Comparison of ENCODE assay signal across 1 cellular context in the genomic region with DNA sequence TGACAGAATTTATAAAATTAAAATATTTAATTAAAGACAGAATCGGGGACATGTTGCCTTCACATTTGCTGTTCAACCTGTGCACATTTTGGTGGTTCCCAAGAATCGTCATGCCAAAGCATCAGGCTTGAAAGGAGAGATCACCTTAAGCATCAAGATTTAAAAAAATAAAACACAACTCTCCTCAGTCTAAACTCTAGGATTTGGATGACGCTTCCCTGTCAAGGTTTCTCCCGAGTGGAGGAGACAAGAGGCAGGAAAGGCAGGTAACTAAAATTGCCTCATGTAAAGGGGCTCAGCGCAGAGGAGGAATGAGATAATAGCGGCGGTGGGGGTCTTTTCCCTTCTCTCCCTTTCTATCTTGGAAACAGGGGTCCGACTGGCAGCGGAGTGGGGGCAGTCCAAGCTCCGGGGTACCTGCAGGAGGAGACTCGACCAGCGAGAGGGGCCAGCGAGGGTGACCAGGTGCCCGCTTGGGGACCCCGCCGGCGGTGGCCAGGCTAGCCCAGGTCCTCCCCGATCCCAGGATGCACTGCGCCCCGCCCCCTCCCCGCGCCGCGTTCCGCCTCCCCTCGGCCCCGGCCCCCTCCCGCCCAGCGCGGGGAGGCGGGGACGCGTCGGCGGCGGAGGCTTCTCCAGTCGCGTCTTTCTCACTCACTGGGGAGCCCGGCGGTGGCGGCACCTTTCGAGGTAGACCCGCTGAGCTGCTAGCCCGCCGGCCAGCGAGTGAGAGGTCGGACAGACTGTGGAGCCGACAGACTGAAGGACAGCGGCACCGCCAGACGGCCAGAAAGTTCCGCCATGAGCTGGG.
TF ChIP-seq lines count a peak whose summit lies in the region.

A gene (plus strand): TSS at position 638 of the 811 bp plus-strand sequence. CDS start 164 bp downstream, at position 802.

TF ChIP-seq in HepG2, 621 proteins besides CTCF, POLR2A, EP300 and RAD21 (continued from another document and continues in another):
- TF ChIP-seq SOX6 (IDR thresholded peaks at IDR 0.05): no peak
- no peak for TF ChIP-seq SOX6 (CRISPR knock-in tag; IDR thresholded peaks at IDR 0.05)
- peak; percentile 31; the same call in 1 of the 2 replicates for TF ChIP-seq ZSCAN25 (CRISPR knock-in tag; IDR thresholded peaks at IDR 0.05)
- no peak for TF ChIP-seq ZNF570 (CRISPR knock-in tag; IDR thresholded peaks at IDR 0.05; ENCODE audit: borderline replicate concordance)
- TF ChIP-seq, protein P1, sequence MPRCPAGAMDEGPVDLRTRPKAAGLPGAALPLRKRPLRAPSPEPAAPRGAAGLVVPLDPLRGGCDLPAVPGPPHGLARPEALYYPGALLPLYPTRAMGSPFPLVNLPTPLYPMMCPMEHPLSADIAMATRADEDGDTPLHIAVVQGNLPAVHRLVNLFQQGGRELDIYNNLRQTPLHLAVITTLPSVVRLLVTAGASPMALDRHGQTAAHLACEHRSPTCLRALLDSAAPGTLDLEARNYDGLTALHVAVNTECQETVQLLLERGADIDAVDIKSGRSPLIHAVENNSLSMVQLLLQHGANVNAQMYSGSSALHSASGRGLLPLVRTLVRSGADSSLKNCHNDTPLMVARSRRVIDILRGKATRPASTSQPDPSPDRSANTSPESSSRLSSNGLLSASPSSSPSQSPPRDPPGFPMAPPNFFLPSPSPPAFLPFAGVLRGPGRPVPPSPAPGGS (CRISPR knock-in tag; IDR thresholded peaks at IDR 0.05): peak; percentile 36; the same call in 1 of the 2 replicates
- TF ChIP-seq ZNF557 (CRISPR knock-in tag; IDR thresholded peaks at IDR 0.05): no peak
- TF ChIP-seq ZNF629 (CRISPR knock-in tag; conservative IDR thresholded peaks at IDR 0.05): no peak
- peak; percentile 51; the same call in 1 of the 2 replicates for TF ChIP-seq ZSCAN20 (CRISPR knock-in tag; IDR thresholded peaks at IDR 0.05; ENCODE audit: borderline replicate concordance)
- TF ChIP-seq, protein P2, sequence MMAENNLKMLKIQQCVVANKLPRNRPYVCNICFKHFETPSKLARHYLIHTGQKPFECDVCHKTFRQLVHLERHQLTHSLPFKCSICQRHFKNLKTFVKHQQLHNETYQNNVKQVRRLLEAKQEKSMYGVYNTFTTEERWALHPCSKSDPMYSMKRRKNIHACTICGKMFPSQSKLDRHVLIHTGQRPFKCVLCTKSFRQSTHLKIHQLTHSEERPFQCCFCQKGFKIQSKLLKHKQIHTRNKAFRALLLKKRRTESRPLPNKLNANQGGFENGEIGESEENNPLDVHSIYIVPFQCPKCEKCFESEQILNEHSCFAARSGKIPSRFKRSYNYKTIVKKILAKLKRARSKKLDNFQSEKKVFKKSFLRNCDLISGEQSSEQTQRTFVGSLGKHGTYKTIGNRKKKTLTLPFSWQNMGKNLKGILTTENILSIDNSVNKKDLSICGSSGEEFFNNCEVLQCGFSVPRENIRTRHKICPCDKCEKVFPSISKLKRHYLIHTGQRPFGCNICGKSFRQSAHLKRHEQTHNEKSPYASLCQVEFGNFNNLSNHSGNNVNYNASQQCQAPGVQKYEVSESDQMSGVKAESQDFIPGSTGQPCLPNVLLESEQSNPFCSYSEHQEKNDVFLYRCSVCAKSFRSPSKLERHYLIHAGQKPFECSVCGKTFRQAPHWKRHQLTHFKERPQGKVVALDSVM (CRISPR knock-in tag; IDR thresholded peaks at IDR 0.05): no peak
- TF ChIP-seq KMT2B (CRISPR knock-in tag; IDR thresholded peaks at IDR 0.05): peak; percentile 63; the same call in 1 of the 2 replicates
- TF ChIP-seq TBX2 (CRISPR knock-in tag; IDR thresholded peaks at IDR 0.05; ENCODE audit: borderline replicate concordance): peak; percentile 4; the same call in 1 of the 2 replicates
- TF ChIP-seq, protein P3, sequence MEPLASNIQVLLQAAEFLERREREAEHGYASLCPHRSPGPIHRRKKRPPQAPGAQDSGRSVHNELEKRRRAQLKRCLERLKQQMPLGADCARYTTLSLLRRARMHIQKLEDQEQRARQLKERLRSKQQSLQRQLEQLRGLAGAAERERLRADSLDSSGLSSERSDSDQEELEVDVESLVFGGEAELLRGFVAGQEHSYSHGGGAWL (CRISPR knock-in tag; IDR thresholded peaks at IDR 0.05): peak; percentile 59
- TF ChIP-seq ZNF441 (CRISPR knock-in tag; IDR thresholded peaks at IDR 0.05; ENCODE audit: borderline replicate concordance): peak; percentile 46; the same call in 1 of the 2 replicates
- TF ChIP-seq ARNT (IDR thresholded peaks at IDR 0.05): no peak
- TF ChIP-seq ZNF335 (CRISPR knock-in tag; IDR thresholded peaks at IDR 0.05): no peak
- no peak for TF ChIP-seq ZNF343 (CRISPR knock-in tag; IDR thresholded peaks at IDR 0.05)
- no peak for TF ChIP-seq ZNF138 (CRISPR knock-in tag; IDR thresholded peaks at IDR 0.05; ENCODE audit: low read depth)
- 0 out of 2 replicates have a peak, but pooled peaks have one; percentile 57 for TF ChIP-seq ELF4 (CRISPR knock-in tag; IDR thresholded peaks at IDR 0.05; ENCODE audit: borderline replicate concordance)
- TF ChIP-seq SIX1 (CRISPR knock-in tag; IDR thresholded peaks at IDR 0.05; ENCODE audit: borderline replicate concordance): no peak
- TF ChIP-seq, protein P4, sequence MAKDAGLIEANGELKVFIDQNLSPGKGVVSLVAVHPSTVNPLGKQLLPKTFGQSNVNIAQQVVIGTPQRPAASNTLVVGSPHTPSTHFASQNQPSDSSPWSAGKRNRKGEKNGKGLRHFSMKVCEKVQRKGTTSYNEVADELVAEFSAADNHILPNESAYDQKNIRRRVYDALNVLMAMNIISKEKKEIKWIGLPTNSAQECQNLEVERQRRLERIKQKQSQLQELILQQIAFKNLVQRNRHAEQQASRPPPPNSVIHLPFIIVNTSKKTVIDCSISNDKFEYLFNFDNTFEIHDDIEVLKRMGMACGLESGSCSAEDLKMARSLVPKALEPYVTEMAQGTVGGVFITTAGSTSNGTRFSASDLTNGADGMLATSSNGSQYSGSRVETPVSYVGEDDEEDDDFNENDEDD (CRISPR knock-in tag; IDR thresholded peaks at IDR 0.05; ENCODE audit: borderline replicate concordance): peak; percentile 57; the same call in 1 of the 2 replicates
- TF ChIP-seq GABPB1 (CRISPR knock-in tag; IDR thresholded peaks at IDR 0.05): peak; percentile 69; the same call in 1 of the 2 replicates
- no peak for TF ChIP-seq NCOA2 (CRISPR knock-in tag; IDR thresholded peaks at IDR 0.05)
- no peak for TF ChIP-seq ZNF33A (CRISPR knock-in tag; IDR thresholded peaks at IDR 0.05; ENCODE audit: borderline replicate concordance)
- TF ChIP-seq PLRG1 (conservative IDR thresholded peaks at IDR 0.05): no peak
- TF ChIP-seq, protein P5, sequence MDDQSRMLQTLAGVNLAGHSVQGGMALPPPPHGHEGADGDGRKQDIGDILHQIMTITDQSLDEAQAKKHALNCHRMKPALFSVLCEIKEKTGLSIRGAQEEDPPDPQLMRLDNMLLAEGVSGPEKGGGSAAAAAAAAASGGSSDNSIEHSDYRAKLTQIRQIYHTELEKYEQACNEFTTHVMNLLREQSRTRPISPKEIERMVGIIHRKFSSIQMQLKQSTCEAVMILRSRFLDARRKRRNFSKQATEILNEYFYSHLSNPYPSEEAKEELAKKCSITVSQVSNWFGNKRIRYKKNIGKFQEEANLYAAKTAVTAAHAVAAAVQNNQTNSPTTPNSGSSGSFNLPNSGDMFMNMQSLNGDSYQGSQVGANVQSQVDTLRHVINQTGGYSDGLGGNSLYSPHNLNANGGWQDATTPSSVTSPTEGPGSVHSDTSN (CRISPR knock-in tag; IDR thresholded peaks at IDR 0.05; ENCODE audit: borderline replicate concordance): no peak
- TF ChIP-seq MYC (CRISPR knock-in tag; IDR thresholded peaks at IDR 0.05; ENCODE audit: borderline replicate concordance): peak; percentile 22; the same call in 1 of the 2 replicates
- no peak for TF ChIP-seq NFIC (IDR thresholded peaks at IDR 0.05; ENCODE audit: low read length)
- peak; percentile 29; the same call in 1 of the 2 replicates for TF ChIP-seq ZNF329 (CRISPR knock-in tag; IDR thresholded peaks at IDR 0.05; ENCODE audit: low read depth)
- TF ChIP-seq PAF1 (CRISPR knock-in tag; IDR thresholded peaks at IDR 0.05): no peak
- TF ChIP-seq, protein P6, sequence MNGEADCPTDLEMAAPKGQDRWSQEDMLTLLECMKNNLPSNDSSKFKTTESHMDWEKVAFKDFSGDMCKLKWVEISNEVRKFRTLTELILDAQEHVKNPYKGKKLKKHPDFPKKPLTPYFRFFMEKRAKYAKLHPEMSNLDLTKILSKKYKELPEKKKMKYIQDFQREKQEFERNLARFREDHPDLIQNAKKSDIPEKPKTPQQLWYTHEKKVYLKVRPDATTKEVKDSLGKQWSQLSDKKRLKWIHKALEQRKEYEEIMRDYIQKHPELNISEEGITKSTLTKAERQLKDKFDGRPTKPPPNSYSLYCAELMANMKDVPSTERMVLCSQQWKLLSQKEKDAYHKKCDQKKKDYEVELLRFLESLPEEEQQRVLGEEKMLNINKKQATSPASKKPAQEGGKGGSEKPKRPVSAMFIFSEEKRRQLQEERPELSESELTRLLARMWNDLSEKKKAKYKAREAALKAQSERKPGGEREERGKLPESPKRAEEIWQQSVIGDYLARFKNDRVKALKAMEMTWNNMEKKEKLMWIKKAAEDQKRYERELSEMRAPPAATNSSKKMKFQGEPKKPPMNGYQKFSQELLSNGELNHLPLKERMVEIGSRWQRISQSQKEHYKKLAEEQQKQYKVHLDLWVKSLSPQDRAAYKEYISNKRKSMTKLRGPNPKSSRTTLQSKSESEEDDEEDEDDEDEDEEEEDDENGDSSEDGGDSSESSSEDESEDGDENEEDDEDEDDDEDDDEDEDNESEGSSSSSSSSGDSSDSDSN (CRISPR knock-in tag; IDR thresholded peaks at IDR 0.05): peak; percentile 87
- no peak for TF ChIP-seq ZBTB1 (CRISPR knock-in tag; IDR thresholded peaks at IDR 0.05; ENCODE audit: borderline replicate concordance)
- no peak for TF ChIP-seq ZNF878 (CRISPR knock-in tag; IDR thresholded peaks at IDR 0.05)
- no peak for TF ChIP-seq ZNF3 (CRISPR knock-in tag; IDR thresholded peaks at IDR 0.05)
- TF ChIP-seq YY1 (IDR thresholded peaks at IDR 0.05; ENCODE audit: insufficient read depth, insufficient replicate concordance, low read depth, low read length): peak; percentile 17
- TF ChIP-seq, protein P7, sequence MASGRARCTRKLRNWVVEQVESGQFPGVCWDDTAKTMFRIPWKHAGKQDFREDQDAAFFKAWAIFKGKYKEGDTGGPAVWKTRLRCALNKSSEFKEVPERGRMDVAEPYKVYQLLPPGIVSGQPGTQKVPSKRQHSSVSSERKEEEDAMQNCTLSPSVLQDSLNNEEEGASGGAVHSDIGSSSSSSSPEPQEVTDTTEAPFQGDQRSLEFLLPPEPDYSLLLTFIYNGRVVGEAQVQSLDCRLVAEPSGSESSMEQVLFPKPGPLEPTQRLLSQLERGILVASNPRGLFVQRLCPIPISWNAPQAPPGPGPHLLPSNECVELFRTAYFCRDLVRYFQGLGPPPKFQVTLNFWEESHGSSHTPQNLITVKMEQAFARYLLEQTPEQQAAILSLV (CRISPR knock-in tag; IDR thresholded peaks at IDR 0.05; ENCODE audit: borderline replicate concordance): peak; percentile 70; the same call in 1 of the 2 replicates
- no peak for TF ChIP-seq ZNF337 (CRISPR knock-in tag; IDR thresholded peaks at IDR 0.05; ENCODE audit: borderline replicate concordance, low read depth)
- TF ChIP-seq, protein P8, sequence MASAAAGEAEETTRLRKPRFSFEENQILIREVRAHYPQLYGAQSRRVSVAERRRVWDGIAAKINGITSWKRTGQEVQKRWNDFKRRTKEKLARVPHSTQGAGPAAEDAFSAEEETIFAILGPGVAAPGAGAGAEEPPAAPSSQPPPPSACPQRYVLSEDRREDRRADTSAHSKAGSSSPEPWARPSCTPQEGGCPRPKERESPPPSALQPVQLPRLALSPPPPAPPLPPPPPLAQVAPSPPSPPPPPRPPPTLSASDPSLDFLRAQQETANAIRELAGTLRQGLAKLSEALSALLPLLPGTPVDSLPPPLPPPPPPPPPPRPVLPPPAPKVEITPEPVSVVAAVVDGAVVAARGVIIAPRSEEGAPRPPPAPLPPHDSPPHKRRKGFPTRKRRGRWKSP (CRISPR knock-in tag; IDR thresholded peaks at IDR 0.05): peak; percentile 49; the same call in 1 of the 2 replicates
- TF ChIP-seq HMG20A (CRISPR knock-in tag; IDR thresholded peaks at IDR 0.05; ENCODE audit: borderline replicate concordance): peak; percentile 20; the same call in 1 of the 2 replicates
- peak; percentile 43; the same call in 1 of the 2 replicates for TF ChIP-seq MTA1 (CRISPR knock-in tag; IDR thresholded peaks at IDR 0.05; ENCODE audit: borderline replicate concordance)
- no peak for TF ChIP-seq ZNF382 (CRISPR knock-in tag; IDR thresholded peaks at IDR 0.05; ENCODE audit: borderline replicate concordance)
- TF ChIP-seq, protein P9, sequence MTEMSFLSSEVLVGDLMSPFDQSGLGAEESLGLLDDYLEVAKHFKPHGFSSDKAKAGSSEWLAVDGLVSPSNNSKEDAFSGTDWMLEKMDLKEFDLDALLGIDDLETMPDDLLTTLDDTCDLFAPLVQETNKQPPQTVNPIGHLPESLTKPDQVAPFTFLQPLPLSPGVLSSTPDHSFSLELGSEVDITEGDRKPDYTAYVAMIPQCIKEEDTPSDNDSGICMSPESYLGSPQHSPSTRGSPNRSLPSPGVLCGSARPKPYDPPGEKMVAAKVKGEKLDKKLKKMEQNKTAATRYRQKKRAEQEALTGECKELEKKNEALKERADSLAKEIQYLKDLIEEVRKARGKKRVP (CRISPR knock-in tag; IDR thresholded peaks at IDR 0.05): no peak
- TF ChIP-seq, protein P10, sequence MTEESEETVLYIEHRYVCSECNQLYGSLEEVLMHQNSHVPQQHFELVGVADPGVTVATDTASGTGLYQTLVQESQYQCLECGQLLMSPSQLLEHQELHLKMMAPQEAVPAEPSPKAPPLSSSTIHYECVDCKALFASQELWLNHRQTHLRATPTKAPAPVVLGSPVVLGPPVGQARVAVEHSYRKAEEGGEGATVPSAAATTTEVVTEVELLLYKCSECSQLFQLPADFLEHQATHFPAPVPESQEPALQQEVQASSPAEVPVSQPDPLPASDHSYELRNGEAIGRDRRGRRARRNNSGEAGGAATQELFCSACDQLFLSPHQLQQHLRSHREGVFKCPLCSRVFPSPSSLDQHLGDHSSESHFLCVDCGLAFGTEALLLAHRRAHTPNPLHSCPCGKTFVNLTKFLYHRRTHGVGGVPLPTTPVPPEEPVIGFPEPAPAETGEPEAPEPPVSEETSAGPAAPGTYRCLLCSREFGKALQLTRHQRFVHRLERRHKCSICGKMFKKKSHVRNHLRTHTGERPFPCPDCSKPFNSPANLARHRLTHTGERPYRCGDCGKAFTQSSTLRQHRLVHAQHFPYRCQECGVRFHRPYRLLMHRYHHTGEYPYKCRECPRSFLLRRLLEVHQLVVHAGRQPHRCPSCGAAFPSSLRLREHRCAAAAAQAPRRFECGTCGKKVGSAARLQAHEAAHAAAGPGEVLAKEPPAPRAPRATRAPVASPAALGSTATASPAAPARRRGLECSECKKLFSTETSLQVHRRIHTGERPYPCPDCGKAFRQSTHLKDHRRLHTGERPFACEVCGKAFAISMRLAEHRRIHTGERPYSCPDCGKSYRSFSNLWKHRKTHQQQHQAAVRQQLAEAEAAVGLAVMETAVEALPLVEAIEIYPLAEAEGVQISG (CRISPR knock-in tag; IDR thresholded peaks at IDR 0.05): peak; percentile 98
- 0 out of 2 replicates have a peak, but pooled peaks have one; percentile 69 for TF ChIP-seq TMF1 (CRISPR knock-in tag; IDR thresholded peaks at IDR 0.05; ENCODE audit: low read depth)
